Comparison of ENCODE assay signal across 1 cellular context in the genomic region with DNA sequence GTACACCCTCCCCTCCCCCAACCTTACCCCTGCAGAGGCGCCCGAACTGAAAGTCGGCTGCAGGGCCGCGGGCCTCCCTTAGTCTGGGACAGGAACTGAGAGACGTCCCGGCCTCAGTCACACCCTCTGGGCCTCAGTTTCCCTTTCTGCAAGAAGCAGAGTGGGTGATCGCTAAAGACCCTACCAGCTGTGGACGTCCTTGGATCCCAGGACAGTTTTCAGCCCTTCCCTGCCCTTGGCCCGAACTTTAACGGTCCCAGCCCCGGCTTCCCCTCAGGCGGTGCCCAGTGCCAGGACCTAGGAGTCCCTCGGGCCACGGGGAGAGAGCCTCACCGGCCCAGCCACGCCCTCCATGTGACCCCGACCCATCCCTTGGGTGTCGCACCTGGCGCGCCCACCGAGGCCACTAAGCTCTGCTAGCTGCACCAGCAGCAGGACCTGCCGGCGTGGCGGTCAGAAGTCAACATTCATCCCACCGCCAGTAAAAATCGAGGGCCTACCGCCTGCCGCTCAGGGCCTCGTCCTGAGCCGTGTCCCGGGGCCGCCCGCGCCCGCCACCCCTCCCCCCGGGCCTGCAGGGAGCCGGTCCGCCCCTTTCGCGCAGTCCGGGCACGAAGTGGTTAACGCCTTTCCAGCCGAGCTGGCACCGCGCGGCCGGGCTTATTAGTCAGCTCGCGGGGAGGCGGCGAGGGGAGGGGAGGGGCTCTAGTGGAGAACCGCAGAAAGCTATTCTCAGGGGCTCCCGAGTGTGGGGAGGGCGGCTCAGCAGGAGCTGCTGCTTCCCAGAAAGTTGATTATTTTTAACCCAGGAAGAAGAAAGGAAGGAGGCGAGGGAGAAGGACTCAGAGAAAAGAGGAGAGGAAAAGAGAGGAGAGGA.
TF ChIP-seq lines count a peak whose summit lies in the region.

No MANE protein-coding gene starts in this region.

TF ChIP-seq in K562, 482 proteins besides CTCF, POLR2A, EP300 and RAD21 (continued from another document and continues in another):
- TF ChIP-seq, protein P1, sequence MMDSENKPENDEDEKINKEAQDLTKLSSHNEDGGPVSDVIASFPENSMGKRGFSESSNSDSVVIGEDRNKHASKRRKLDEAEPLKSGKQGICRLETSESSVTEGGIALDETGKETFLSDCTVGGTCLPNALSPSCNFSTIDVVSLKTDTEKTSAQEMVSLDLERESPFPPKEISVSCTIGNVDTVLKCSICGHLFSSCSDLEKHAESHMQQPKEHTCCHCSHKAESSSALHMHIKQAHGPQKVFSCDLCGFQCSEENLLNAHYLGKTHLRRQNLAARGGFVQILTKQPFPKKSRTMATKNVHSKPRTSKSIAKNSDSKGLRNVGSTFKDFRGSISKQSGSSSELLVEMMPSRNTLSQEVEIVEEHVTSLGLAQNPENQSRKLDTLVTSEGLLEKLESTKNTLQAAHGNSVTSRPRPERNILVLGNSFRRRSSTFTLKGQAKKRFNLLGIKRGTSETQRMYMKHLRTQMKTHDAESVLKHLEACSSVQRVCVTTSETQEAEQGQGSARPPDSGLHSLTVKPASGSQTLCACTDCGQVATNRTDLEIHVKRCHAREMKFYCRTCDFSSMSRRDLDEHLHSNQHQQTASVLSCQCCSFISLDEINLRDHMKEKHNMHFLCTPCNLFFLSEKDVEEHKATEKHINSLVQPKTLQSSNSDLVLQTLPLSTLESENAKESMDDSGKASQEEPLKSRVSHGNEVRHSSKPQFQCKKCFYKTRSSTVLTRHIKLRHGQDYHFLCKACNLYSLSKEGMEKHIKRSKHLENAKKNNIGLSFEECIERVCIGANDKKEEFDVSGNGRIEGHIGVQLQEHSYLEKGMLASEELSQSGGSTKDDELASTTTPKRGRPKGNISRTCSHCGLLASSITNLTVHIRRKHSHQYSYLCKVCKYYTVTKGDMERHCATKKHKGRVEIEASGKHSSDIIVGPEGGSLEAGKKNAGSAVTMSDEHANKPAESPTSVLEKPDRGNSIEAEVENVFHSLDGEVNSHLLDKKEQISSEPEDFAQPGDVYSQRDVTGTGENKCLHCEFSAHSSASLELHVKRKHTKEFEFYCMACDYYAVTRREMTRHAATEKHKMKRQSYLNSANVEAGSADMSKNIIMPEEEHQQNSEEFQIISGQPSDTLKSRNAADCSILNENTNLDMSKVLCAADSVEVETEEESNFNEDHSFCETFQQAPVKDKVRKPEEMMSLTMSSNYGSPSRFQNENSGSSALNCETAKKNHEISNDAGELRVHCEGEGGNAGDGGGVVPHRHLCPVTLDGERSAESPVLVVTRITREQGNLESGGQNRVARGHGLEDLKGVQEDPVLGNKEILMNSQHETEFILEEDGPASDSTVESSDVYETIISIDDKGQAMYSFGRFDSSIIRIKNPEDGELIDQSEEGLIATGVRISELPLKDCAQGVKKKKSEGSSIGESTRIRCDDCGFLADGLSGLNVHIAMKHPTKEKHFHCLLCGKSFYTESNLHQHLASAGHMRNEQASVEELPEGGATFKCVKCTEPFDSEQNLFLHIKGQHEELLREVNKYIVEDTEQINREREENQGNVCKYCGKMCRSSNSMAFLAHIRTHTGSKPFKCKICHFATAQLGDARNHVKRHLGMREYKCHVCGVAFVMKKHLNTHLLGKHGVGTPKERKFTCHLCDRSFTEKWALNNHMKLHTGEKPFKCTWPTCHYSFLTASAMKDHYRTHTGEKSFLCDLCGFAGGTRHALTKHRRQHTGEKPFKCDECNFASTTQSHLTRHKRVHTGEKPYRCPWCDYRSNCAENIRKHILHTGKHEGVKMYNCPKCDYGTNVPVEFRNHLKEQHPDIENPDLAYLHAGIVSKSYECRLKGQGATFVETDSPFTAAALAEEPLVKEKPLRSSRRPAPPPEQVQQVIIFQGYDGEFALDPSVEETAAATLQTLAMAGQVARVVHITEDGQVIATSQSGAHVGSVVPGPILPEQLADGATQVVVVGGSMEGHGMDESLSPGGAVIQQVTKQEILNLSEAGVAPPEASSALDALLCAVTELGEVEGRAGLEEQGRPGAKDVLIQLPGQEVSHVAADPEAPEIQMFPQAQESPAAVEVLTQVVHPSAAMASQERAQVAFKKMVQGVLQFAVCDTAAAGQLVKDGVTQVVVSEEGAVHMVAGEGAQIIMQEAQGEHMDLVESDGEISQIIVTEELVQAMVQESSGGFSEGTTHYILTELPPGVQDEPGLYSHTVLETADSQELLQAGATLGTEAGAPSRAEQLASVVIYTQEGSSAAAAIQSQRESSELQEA (IDR thresholded peaks at IDR 0.05; ENCODE audit: low read depth) = no peak
- TF ChIP-seq GATAD2A (IDR thresholded peaks at IDR 0.05) (peak; percentile 97), MAFG (tag; conservative IDR thresholded peaks at IDR 0.05) (no peak), SMAD3 (CRISPR knock-in tag; conservative IDR thresholded peaks at IDR 0.05) (no peak), GABPB1 (CRISPR knock-in tag; IDR thresholded peaks at IDR 0.05) (peak; percentile 33; the same call in 1 of the 2 replicates), POLR2H (tag; IDR thresholded peaks at IDR 0.05; ENCODE audit: low read depth) (no peak), GABPB2 (CRISPR knock-in tag; conservative IDR thresholded peaks at IDR 0.05) (no peak), MCM3 (IDR thresholded peaks at IDR 0.05) (no peak), PHTF2 (CRISPR knock-in tag; IDR thresholded peaks at IDR 0.05) (no peak), CCNT2 (IDR thresholded peaks at IDR 0.05; ENCODE audit: borderline replicate concordance, extremely low read depth, insufficient read length, low read depth, low read length) (peak; percentile 59), POLR2AphosphoS5 (IDR thresholded peaks at IDR 0.05; ENCODE audit: control insufficient read depth, insufficient read depth, low read depth, low read length) (0 out of 2 replicates have a peak, but pooled peaks have one; percentile 32), JUN (IDR thresholded peaks at IDR 0.05; ENCODE audit: borderline replicate concordance, low read depth, low read length) (no peak), JUN (CRISPR knock-in tag; IDR thresholded peaks at IDR 0.05; ENCODE audit: borderline replicate concordance) (no peak), MCM2 (IDR thresholded peaks at IDR 0.05; ENCODE audit: low read depth) (no peak), ZNF717 (CRISPR knock-in tag; IDR thresholded peaks at IDR 0.05) (no peak), RB1 (IDR thresholded peaks at IDR 0.05; ENCODE audit: low read depth) (peak; percentile 68), L3MBTL2 (IDR thresholded peaks at IDR 0.05) (peak; percentile 57; the same call in 1 of the 2 replicates), EGR1 (conservative IDR thresholded peaks at IDR 0.05) (peak; percentile 41; the same call in 1 of the 2 replicates), RBM14 (IDR thresholded peaks at IDR 0.05; ENCODE audit: borderline replicate concordance, insufficient read depth, low read depth, low read length) (no peak), ZFP1 (CRISPR knock-in tag; IDR thresholded peaks at IDR 0.05) (no peak), BCL6 (CRISPR knock-in tag; IDR thresholded peaks at IDR 0.05) (no peak), GTF2E2 (tag; IDR thresholded peaks at IDR 0.05) (peak; percentile 55; the same call in 1 of the 2 replicates), FOXM1 (IDR thresholded peaks at IDR 0.05; ENCODE audit: low read depth) (no peak), FOXM1 (CRISPR knock-in tag; IDR thresholded peaks at IDR 0.05; ENCODE audit: low read depth) (peak; percentile 79; the same call in 1 of the 2 replicates), SMAD4 (CRISPR knock-in tag; conservative IDR thresholded peaks at IDR 0.05) (peak; percentile 60; the same call in 1 of the 2 replicates), TAF9B (IDR thresholded peaks at IDR 0.05; ENCODE audit: partially characterized antibody) (no peak), CXXC5 (CRISPR knock-in tag; IDR thresholded peaks at IDR 0.05) (peak; percentile 40), PHB (CRISPR knock-in tag; IDR thresholded peaks at IDR 0.05) (no peak), NR2C2 (CRISPR knock-in tag; IDR thresholded peaks at IDR 0.05) (peak; percentile 46; the same call in 1 of the 2 replicates), NR2C2 (tag; IDR thresholded peaks at IDR 0.05) (peak; percentile 53), SNRNP70 (optimal IDR thresholded peaks at IDR 0.05; ENCODE audit: low read depth, low read length) (no peak), SRF (CRISPR knock-in tag; IDR thresholded peaks at IDR 0.05) (no peak), POLR3A (IDR thresholded peaks at IDR 0.05; ENCODE audit: borderline replicate concordance, extremely low read depth, insufficient read depth, insufficient read length) (no peak), NFRKB (IDR thresholded peaks at IDR 0.05; ENCODE audit: low read depth) (peak; percentile 48; the same call in 1 of the 2 replicates), RFX5 (IDR thresholded peaks at IDR 0.05; ENCODE audit: low read depth, low read length) (no peak), CBFB (CRISPR knock-in tag; IDR thresholded peaks at IDR 0.05) (0 out of 2 replicates have a peak, but pooled peaks have one; percentile 66), ETV6 (IDR thresholded peaks at IDR 0.05; ENCODE audit: borderline replicate concordance in 1 of 2, low read depth in 2 of 2, low read length in 1 of 2) (no peak), ETV6 (CRISPR knock-in tag; IDR thresholded peaks at IDR 0.05; ENCODE audit: borderline replicate concordance) (no peak)
- TF ChIP-seq, protein P2, sequence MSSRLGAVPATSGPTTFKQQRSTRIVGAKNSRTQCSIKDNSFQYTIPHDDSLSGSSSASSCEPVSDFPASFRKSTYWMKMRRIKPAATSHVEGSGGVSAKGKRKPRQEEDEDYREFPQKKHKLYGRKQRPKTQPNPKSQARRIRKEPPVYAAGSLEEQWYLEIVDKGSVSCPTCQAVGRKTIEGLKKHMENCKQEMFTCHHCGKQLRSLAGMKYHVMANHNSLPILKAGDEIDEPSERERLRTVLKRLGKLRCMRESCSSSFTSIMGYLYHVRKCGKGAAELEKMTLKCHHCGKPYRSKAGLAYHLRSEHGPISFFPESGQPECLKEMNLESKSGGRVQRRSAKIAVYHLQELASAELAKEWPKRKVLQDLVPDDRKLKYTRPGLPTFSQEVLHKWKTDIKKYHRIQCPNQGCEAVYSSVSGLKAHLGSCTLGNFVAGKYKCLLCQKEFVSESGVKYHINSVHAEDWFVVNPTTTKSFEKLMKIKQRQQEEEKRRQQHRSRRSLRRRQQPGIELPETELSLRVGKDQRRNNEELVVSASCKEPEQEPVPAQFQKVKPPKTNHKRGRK (tag; IDR thresholded peaks at IDR 0.05) = no peak
- TF ChIP-seq, protein P3, sequence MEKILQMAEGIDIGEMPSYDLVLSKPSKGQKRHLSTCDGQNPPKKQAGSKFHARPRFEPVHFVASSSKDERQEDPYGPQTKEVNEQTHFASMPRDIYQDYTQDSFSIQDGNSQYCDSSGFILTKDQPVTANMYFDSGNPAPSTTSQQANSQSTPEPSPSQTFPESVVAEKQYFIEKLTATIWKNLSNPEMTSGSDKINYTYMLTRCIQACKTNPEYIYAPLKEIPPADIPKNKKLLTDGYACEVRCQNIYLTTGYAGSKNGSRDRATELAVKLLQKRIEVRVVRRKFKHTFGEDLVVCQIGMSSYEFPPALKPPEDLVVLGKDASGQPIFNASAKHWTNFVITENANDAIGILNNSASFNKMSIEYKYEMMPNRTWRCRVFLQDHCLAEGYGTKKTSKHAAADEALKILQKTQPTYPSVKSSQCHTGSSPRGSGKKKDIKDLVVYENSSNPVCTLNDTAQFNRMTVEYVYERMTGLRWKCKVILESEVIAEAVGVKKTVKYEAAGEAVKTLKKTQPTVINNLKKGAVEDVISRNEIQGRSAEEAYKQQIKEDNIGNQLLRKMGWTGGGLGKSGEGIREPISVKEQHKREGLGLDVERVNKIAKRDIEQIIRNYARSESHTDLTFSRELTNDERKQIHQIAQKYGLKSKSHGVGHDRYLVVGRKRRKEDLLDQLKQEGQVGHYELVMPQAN (IDR thresholded peaks at IDR 0.05; ENCODE audit: borderline replicate concordance) = no peak; the same call in 1 of the 2 replicates
- TF ChIP-seq, protein P4, sequence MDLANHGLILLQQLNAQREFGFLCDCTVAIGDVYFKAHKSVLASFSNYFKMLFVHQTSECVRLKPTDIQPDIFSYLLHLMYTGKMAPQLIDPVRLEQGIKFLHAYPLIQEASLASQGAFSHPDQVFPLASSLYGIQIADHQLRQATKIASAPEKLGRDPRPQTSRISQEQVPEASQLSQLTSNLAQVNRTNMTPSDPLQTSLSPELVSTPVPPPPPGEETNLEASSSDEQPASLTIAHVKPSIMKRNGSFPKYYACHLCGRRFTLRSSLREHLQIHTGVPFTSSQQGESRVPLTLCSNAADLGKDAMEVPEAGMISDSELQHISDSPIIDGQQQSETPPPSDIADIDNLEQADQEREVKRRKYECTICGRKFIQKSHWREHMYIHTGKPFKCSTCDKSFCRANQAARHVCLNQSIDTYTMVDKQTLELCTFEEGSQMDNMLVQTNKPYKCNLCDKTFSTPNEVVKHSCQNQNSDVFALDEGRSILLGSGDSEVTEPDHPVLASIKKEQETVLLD (IDR thresholded peaks at IDR 0.05) = 0 out of 2 replicates have a peak, but pooled peaks have one; percentile 20
- TF ChIP-seq, protein P5, sequence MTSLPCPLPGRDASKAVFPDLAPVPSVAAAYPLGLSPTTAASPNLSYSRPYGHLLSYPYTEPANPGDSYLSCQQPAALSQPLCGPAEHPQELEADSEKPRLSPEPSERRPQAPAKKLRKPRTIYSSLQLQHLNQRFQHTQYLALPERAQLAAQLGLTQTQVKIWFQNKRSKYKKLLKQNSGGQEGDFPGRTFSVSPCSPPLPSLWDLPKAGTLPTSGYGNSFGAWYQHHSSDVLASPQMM (CRISPR knock-in tag; IDR thresholded peaks at IDR 0.05) = no peak
- TF ChIP-seq, protein P6, sequence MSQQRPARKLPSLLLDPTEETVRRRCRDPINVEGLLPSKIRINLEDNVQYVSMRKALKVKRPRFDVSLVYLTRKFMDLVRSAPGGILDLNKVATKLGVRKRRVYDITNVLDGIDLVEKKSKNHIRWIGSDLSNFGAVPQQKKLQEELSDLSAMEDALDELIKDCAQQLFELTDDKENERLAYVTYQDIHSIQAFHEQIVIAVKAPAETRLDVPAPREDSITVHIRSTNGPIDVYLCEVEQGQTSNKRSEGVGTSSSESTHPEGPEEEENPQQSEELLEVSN (IDR thresholded peaks at IDR 0.05; ENCODE audit: borderline replicate concordance in 1 of 2, extremely low read depth in 1 of 2, insufficient read depth in 1 of 2, insufficient read length in 1 of 2, low read depth in 1 of 2, low read length in 1 of 2, poor library complexity in 1 of 2, severe bottlenecking in 1 of 2) = peak in 1 of 2 experiments; percentile 78
- TF ChIP-seq, protein P7, sequence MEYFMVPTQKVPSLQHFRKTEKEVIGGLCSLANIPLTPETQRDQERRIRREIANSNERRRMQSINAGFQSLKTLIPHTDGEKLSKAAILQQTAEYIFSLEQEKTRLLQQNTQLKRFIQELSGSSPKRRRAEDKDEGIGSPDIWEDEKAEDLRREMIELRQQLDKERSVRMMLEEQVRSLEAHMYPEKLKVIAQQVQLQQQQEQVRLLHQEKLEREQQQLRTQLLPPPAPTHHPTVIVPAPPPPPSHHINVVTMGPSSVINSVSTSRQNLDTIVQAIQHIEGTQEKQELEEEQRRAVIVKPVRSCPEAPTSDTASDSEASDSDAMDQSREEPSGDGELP (CRISPR knock-in tag; IDR thresholded peaks at IDR 0.05; ENCODE audit: borderline replicate concordance) = peak; percentile 68
